11 cellular contexts compared by ENCODE assay signal in genomic region chr15:41334293-41335120, GRCh38. TPM values are rescaled to one million over a fixed set of nuclear protein-coding genes. Genes with fewer than 3 reads are reported as not detected.
DNase-seq lines count a peak whose midpoint lies in the region; ATAC-seq and TF ChIP-seq lines count a peak whose summit lies in the region.
"Had no signal": no experiment of that assay in that cellular context is flagged by ENCODE, and none has a peak within 500 bp of the region (broad histone marks: within the 10 kb centered on the region; RNA-seq: fewer than 3 reads in every experiment).

No MANE protein-coding gene starts in this region.

- H3K4me3 ChIP-seq in SJCRH30 (peak overlapping the region; percentile 94), thymus (ENCODE audit: low read length) (peak overlapping the region; percentile 92)

- DNase-seq in activated naive CD4-positive, alpha-beta T cell treated with anti-CD3 and anti-CD28 coated beads, Interleukin-2, amount 10 ng/mL, durations not matched to agents 7 days and 5 days, result peak; percentile 21
- no peak for DNase-seq in activated naive CD4-positive, alpha-beta T cell treated with anti-CD3 and anti-CD28 coated beads, Interleukin-2, amount 50 U/mL, for 16 hours
- peak; percentile 19 to 20 for DNase-seq in SJCRH30
- peak; percentile 76 to 91 for DNase-seq in erythroblast (lab: John Stamatoyannopoulos, UW)
- no peak for DNase-seq in AG08396 (ENCODE audit: low spot score)
- DNase-seq: amniotic stem cell; left cardiac atrium; NK-92 treated with Interleukin-12 subunit alpha and Interleukin-12 subunit beta, amount 100 ng/mL, for 24 hours had no signal

- CTCF ChIA-PET in activated naive CD4-positive, alpha-beta T cell treated with anti-CD3 and anti-CD28 coated beads, Interleukin-2, amount 10 ng/mL, durations not matched to agents 7 days and 5 days (lab: Charles Lee), result no interaction called here

- H3K27me3 Mint-ChIP-seq in activated naive CD4-positive, alpha-beta T cell treated with anti-CD3 and anti-CD28 coated beads, Interleukin-2, amount 10 ng/mL, durations not matched to agents 7 days and 5 days, result peaks cover 4% of the 10 kb centered on the region

- H3K4me3 Mint-ChIP-seq in activated naive CD4-positive, alpha-beta T cell treated with anti-CD3 and anti-CD28 coated beads, Interleukin-2, amount 10 ng/mL, durations not matched to agents 7 days and 5 days, result peak overlapping the region; percentile 93

- TF ChIP-seq POLR2A in erythroblast (IDR thresholded peaks at IDR 0.05; ENCODE audit: low read length), result no peak

- H3K4me1 Mint-ChIP-seq in activated naive CD4-positive, alpha-beta T cell treated with anti-CD3 and anti-CD28 coated beads, Interleukin-2, amount 10 ng/mL, durations not matched to agents 7 days and 5 days, result peaks cover 48% of the 10 kb centered on the region

- H3K9me3 Mint-ChIP-seq in activated naive CD4-positive, alpha-beta T cell treated with anti-CD3 and anti-CD28 coated beads, Interleukin-2, amount 10 ng/mL, durations not matched to agents 7 days and 5 days, result no peaks in the 10 kb centered on the region

- WGBS in thymus, result 92% methylated on average over 12 of the region's 12 CpGs

- H3K27me3 ChIP-seq in SJCRH30 (no peaks in the 10 kb centered on the region), thymus (ENCODE audit: control insufficient read depth, insufficient read depth) (no peaks in the 10 kb centered on the region)

- H3K36me3 ChIP-seq in SJCRH30 (peaks cover 29% of the 10 kb centered on the region), thymus (ENCODE audit: control insufficient read depth, insufficient read depth) (no peaks in the 10 kb centered on the region)

- H3K27ac ChIP-seq in SJCRH30 (no peak overlapping the region), thymus (ENCODE audit: low read depth) (no peak overlapping the region)

- no peak for ATAC-seq in GM21737 (IDR thresholded peaks at IDR 0.05; ENCODE audit: unreplicated experiment)
- ATAC-seq in HG03095 (IDR thresholded peaks at IDR 0.05; ENCODE audit: unreplicated experiment), result no peak
- ATAC-seq: left cardiac atrium had no signal

- H3K9me3 ChIP-seq in SJCRH30 (replicated peaks), result no peaks in the 10 kb centered on the region
- no peaks in the 10 kb centered on the region for H3K9me3 ChIP-seq in thymus (ENCODE audit: control insufficient read depth)

- H3K4me1 ChIP-seq in SJCRH30 (peaks cover 4% of the 10 kb centered on the region; the same call in 1 of the 2 replicates), thymus (ENCODE audit: control insufficient read depth, insufficient read depth, low read length) (no peaks in the 10 kb centered on the region)

- H3K36me3 Mint-ChIP-seq in activated naive CD4-positive, alpha-beta T cell treated with anti-CD3 and anti-CD28 coated beads, Interleukin-2, amount 10 ng/mL, durations not matched to agents 7 days and 5 days, result peaks cover 41% of the 10 kb centered on the region

- H3K27ac Mint-ChIP-seq in activated naive CD4-positive, alpha-beta T cell treated with anti-CD3 and anti-CD28 coated beads, Interleukin-2, amount 10 ng/mL, durations not matched to agents 7 days and 5 days, result peak overlapping the region; percentile 94

RNA-seq across cellular contexts. Expression of gene NUSAP1, which starts 1.8 kb away (rescaled TPM):
- total RNA-seq in SJCRH30 (2014; rRNA removed; shearing (Covaris generic)), result 256 and 300 TPM in 2 replicates
- polyA plus RNA-seq in thymus, result 14.0 TPM

RNA-seq across cellular contexts. Expression of gene OIP5, which starts 2.1 kb away (rescaled TPM):
- total RNA-seq in SJCRH30 (2014; rRNA removed; shearing (Covaris generic)), result 33.7 and 37.8 TPM in 2 replicates
- polyA plus RNA-seq in thymus, result 2.4 TPM

Comparison
In these comparisons a context has a peak if more than half of its experiments do, and no peak if none do; other contexts are left out.
1. DNase-seq: peak in activated naive CD4-positive, alpha-beta T cell treated with anti-CD3 and anti-CD28 coated beads, Interleukin-2, amount 10 ng/mL, durations not matched to agents 7 days and 5 days (single experiment), SJCRH30 (2 of 2) and erythroblast (2 of 2); none in activated naive CD4-positive, alpha-beta T cell treated with anti-CD3 and anti-CD28 coated beads, Interleukin-2, amount 50 U/mL, for 16 hours (single experiment) and AG08396 (single experiment).